Comparison of ENCODE assay signal across 16 cellular contexts in genomic region chr10:5549462-5550249, GRCh38. TPM values are rescaled to one million over a fixed set of nuclear protein-coding genes. Genes with fewer than 3 reads are reported as not detected.
DNase-seq lines count a peak whose midpoint lies in the region; ATAC-seq and TF ChIP-seq lines count a peak whose summit lies in the region.
"Had no signal": no experiment of that assay in that cellular context is flagged by ENCODE, and none has a peak within 500 bp of the region (broad histone marks: within the 10 kb centered on the region; RNA-seq: fewer than 3 reads in every experiment).

No MANE protein-coding gene starts in this region.

- DNase-seq in AG04450 (ENCODE audit: low read depth, low spot score) (no peak), MV-4-11 (lab: John Stamatoyannopoulos, UW) (peak; percentile 36), colonic mucosa (peak; percentile 55), osteoblast (ENCODE audit: insufficient read length, low spot score, missing footprints) (no peak), NCI-H2029 treated with DMSO at 0.1 percent for 48 hours (lab: John Stamatoyannopoulos, UW) (no peak), foreskin fibroblast (no peak)
- DNase-seq: NCI-H2227 treated with DMSO at 0.1 percent for 48 hours had no signal

- intact Hi-C loops in colonic mucosa (cut with DNase I) = loop anchor here (5.0 kb wide), 1 partner anchor 102 kb away; no protein-coding TSS in a partner anchor

- no peak overlapping the region for H3K4me3 ChIP-seq in AG04450 (ENCODE audit: low read depth, low read length)
- no peak overlapping the region for H3K4me3 ChIP-seq in colonic mucosa
- H3K4me3 ChIP-seq in osteoblast (ENCODE audit: insufficient read depth, low read length) = no peak overlapping the region
- no peak overlapping the region for H3K4me3 ChIP-seq in foreskin fibroblast (ENCODE audit: low read depth in 1 of 2, low read length in 2 of 2)
- H3K4me3 ChIP-seq: BLaER1, MG63 had no signal

- no peaks in the 10 kb centered on the region for H3K36me3 ChIP-seq in colonic mucosa
- no peaks in the 10 kb centered on the region for H3K36me3 ChIP-seq in osteoblast (ENCODE audit: insufficient read depth, low read length)
- H3K36me3 ChIP-seq: BLaER1, MG63 had no signal

- H3K4me1 ChIP-seq in colonic mucosa (peaks cover 36% of the 10 kb centered on the region), osteoblast (ENCODE audit: insufficient read depth, low read length) (peaks cover 71% of the 10 kb centered on the region)

- CTCF ChIA-PET in AG04450 (lab: Charles Lee) = interaction anchor here (1.2 to 1.4 kb wide), 3 partner anchors 11 to 107 kb away, joined by 3 to 4 read pairs (median 3); no protein-coding TSS in a partner anchor

- H3K4me2 ChIP-seq in osteoblast (ENCODE audit: insufficient read depth, low read length) = peak overlapping the region; percentile 46
- H3K4me2 ChIP-seq: BLaER1 had no signal

- POLR2A ChIA-PET in AG04450 (lab: Yijun Ruan, JAX) = interaction anchor here (0.8 to 1.8 kb wide), 5 partner anchors 10 to 103 kb away, joined by 3 to 13 read pairs (median 4); no protein-coding TSS in a partner anchor

- H3K27ac ChIP-seq in AG04450 (ENCODE audit: low read depth, low read length) = peak overlapping the region; percentile 92
- peak overlapping the region; percentile 93 for H3K27ac ChIP-seq in colonic mucosa
- H3K27ac ChIP-seq in osteoblast (ENCODE audit: low read depth, low read length) = peak overlapping the region; percentile 90
- H3K27ac ChIP-seq: BLaER1, HL-60 had no signal

- TF ChIP-seq CTCF in AG04450 (IDR thresholded peaks at IDR 0.05; ENCODE audit: low read depth, low read length) (no peak), colonic mucosa (IDR thresholded peaks at IDR 0.05) (no peak), osteoblast (IDR thresholded peaks at IDR 0.05; ENCODE audit: extremely low read depth, low read depth, low read length) (no peak), foreskin fibroblast (IDR thresholded peaks at IDR 0.05; ENCODE audit: low read depth, low read length) (no peak)

- H3K27ac Mint-ChIP-seq in stimulated activated memory B cell treated with anti-CD40 and anti-IgM and Interleukin-4, amounts not matched to agents 10 μg/mL and 1 μg/mL and 100 μg/mL, for 72 hours = no peak overlapping the region
- H3K27ac Mint-ChIP-seq: activated CD4-positive, alpha-beta memory T cell treated with anti-CD3 and anti-CD28 coated beads for 36 hours; activated naive CD4-positive, alpha-beta T cell treated with anti-CD3 and anti-CD28 coated beads, Interleukin-2, amount 50 U/mL, for 24 hours had no signal

- H3K27me3 Mint-ChIP-seq in stimulated activated memory B cell treated with anti-CD40 and anti-IgM and Interleukin-4, amounts not matched to agents 10 μg/mL and 1 μg/mL and 100 μg/mL, for 72 hours = peaks cover 11% of the 10 kb centered on the region
- H3K27me3 Mint-ChIP-seq: activated CD4-positive, alpha-beta memory T cell treated with anti-CD3 and anti-CD28 coated beads for 36 hours; activated naive CD4-positive, alpha-beta T cell treated with anti-CD3 and anti-CD28 coated beads, Interleukin-2, amount 50 U/mL, for 24 hours had no signal

- H3K4me3 Mint-ChIP-seq in stimulated activated memory B cell treated with anti-CD40 and anti-IgM and Interleukin-4, amounts not matched to agents 10 μg/mL and 1 μg/mL and 100 μg/mL, for 72 hours = no peak overlapping the region
- H3K4me3 Mint-ChIP-seq: activated CD4-positive, alpha-beta memory T cell treated with anti-CD3 and anti-CD28 coated beads for 36 hours; activated naive CD4-positive, alpha-beta T cell treated with anti-CD3 and anti-CD28 coated beads, Interleukin-2, amount 50 U/mL, for 24 hours had no signal

- no peaks in the 10 kb centered on the region for H4K20me1 ChIP-seq in osteoblast (ENCODE audit: insufficient read depth, low read length)
- H4K20me1 ChIP-seq: BLaER1 had no signal

- peaks cover 20% of the 10 kb centered on the region for H3K4me1 Mint-ChIP-seq in stimulated activated memory B cell treated with anti-CD40 and anti-IgM and Interleukin-4, amounts not matched to agents 10 μg/mL and 1 μg/mL and 100 μg/mL, for 72 hours

- H3K9me3 ChIP-seq in AG04450 (ENCODE audit: control insufficient read depth, insufficient read depth, low read length) = peaks cover 10% of the 10 kb centered on the region
- no peaks in the 10 kb centered on the region for H3K9me3 ChIP-seq in colonic mucosa
- H3K9me3 ChIP-seq in osteoblast (ENCODE audit: low read depth, low read length) = no peaks in the 10 kb centered on the region
- H3K9me3 ChIP-seq: BLaER1, MG63 had no signal

- peak overlapping the region in 1 of 2 donors; percentile 92 for H3K9ac ChIP-seq in colonic mucosa (ENCODE audit: low read depth in 2 of 2, low read length in 2 of 2)
- H3K9ac ChIP-seq: BLaER1 had no signal

- peak overlapping the region; percentile 48 for H2AFZ ChIP-seq in osteoblast (ENCODE audit: low read length)

- ATAC-seq in stimulated activated memory B cell treated with anti-CD40 and anti-IgM and Interleukin-4, amounts not matched to agents 10 μg/mL and 1 μg/mL and 100 μg/mL, for 72 hours = no peak
- no peak for ATAC-seq in GM21367 (IDR thresholded peaks at IDR 0.05; ENCODE audit: unreplicated experiment)

- H3K27me3 ChIP-seq in AG04450 (ENCODE audit: control insufficient read depth, insufficient read depth, low read length) (no peaks in the 10 kb centered on the region), colonic mucosa (no peaks in the 10 kb centered on the region), osteoblast (ENCODE audit: insufficient read depth, low read length) (no peaks in the 10 kb centered on the region)
- H3K27me3 ChIP-seq: BLaER1, MG63 had no signal

- no peaks in the 10 kb centered on the region for H3K9me3 Mint-ChIP-seq in stimulated activated memory B cell treated with anti-CD40 and anti-IgM and Interleukin-4, amounts not matched to agents 10 μg/mL and 1 μg/mL and 100 μg/mL, for 72 hours
- H3K9me3 Mint-ChIP-seq: activated CD4-positive, alpha-beta memory T cell treated with anti-CD3 and anti-CD28 coated beads for 36 hours; activated naive CD4-positive, alpha-beta T cell treated with anti-CD3 and anti-CD28 coated beads, Interleukin-2, amount 50 U/mL, for 24 hours had no signal

- no peaks in the 10 kb centered on the region for H3K79me2 ChIP-seq in osteoblast (ENCODE audit: insufficient read depth, low read length)

- H3K36me3 Mint-ChIP-seq in stimulated activated memory B cell treated with anti-CD40 and anti-IgM and Interleukin-4, amounts not matched to agents 10 μg/mL and 1 μg/mL and 100 μg/mL, for 72 hours = no peaks in the 10 kb centered on the region
- H3K36me3 Mint-ChIP-seq: activated CD4-positive, alpha-beta memory T cell treated with anti-CD3 and anti-CD28 coated beads for 36 hours; activated naive CD4-positive, alpha-beta T cell treated with anti-CD3 and anti-CD28 coated beads, Interleukin-2, amount 50 U/mL, for 24 hours had no signal

RNA-seq across cellular contexts. Expression of gene CALML3, which starts 24.9 kb away (rescaled TPM):
- polyA plus RNA-seq in AG04450 (2011; rRNA removed) = not detected in 2 replicates
- not detected in 2 replicates for polyA minus RNA-seq in AG04450 (2011; rRNA and poly(A)+ RNA removed)
- total RNA-seq in colonic mucosa (under 1 TPM; 0.11 to 0.40 TPM), osteoblast (not detected in 2 replicates)
- total RNA-seq: activated CD4-positive, alpha-beta memory T cell treated with anti-CD3 and anti-CD28 coated beads for 36 hours; Daoy; mononuclear cell had no signal

RNA-seq across cellular contexts. Expression of gene CALML5, which starts 50.3 kb away (rescaled TPM):
- not detected in 2 replicates for polyA plus RNA-seq in AG04450 (2011; rRNA removed)
- polyA minus RNA-seq in AG04450 (2011; rRNA and poly(A)+ RNA removed) = not detected in 2 replicates
- total RNA-seq in colonic mucosa = not detected
- not detected in 2 replicates for total RNA-seq in osteoblast
- total RNA-seq: activated CD4-positive, alpha-beta memory T cell treated with anti-CD3 and anti-CD28 coated beads for 36 hours; Daoy; mononuclear cell had no signal

Comparison
In these comparisons a context has a peak if more than half of its experiments do, and no peak if none do; other contexts are left out.
1. DNase-seq: peak in MV-4-11 (single experiment) and colonic mucosa (single experiment); none in AG04450 (single experiment), osteoblast (single experiment), NCI-H2029 treated with DMSO at 0.1 percent for 48 hours (single experiment) and foreskin fibroblast (0 of 2).
2. Peak in every context shown above with its lines, with median percentiles within 50 percentile points of each other: H3K27ac ChIP-seq.